ENCODE assay signal across 2 cellular contexts in genomic region chr11:91295591-91295990, GRCh38.
TF ChIP-seq lines count a peak whose summit lies in the region.

No MANE protein-coding gene starts in this region.

TF ChIP-seq in GM23338, 12 proteins besides CTCF, POLR2A, EP300 and RAD21 (continued from another document):
- TF ChIP-seq REST (IDR thresholded peaks at IDR 0.05; ENCODE audit: unreplicated experiment) = no peak
- TF ChIP-seq CREB1 (CRISPR knock-in tag; IDR thresholded peaks at IDR 0.05; ENCODE audit: low read depth) = no peak
- no peak for TF ChIP-seq ZNF462 (CRISPR knock-in tag; IDR thresholded peaks at IDR 0.05)
- TF ChIP-seq ETS1 (IDR thresholded peaks at IDR 0.05) = no peak
- TF ChIP-seq EZH2phosphoT487 (IDR thresholded peaks at IDR 0.05; ENCODE audit: unreplicated experiment) = no peak

TF ChIP-seq in GM12878, 131 proteins besides CTCF, POLR2A, EP300 and RAD21 (continued from another document):
- TF ChIP-seq PAX5 (IDR thresholded peaks at IDR 0.05; ENCODE audit: borderline replicate concordance, low read depth, low read length) = no peak
- peak; percentile 85 for TF ChIP-seq JUNB (IDR thresholded peaks at IDR 0.05)
- peak; percentile 41 to 52; a peak in 2 of 4 replicates for TF ChIP-seq IKZF2 (IDR thresholded peaks at IDR 0.05)
- peak; percentile 73 for TF ChIP-seq DPF2 (IDR thresholded peaks at IDR 0.05)
- no peak for TF ChIP-seq NRF1 (conservative IDR thresholded peaks at IDR 0.05; ENCODE audit: low read depth, low read length)
- no peak for TF ChIP-seq ZNF24 (IDR thresholded peaks at IDR 0.05)
- peak; percentile 67 for TF ChIP-seq ATF7 (IDR thresholded peaks at IDR 0.05; ENCODE audit: low read depth)
- TF ChIP-seq NR2F1 (conservative IDR thresholded peaks at IDR 0.05) = peak; percentile 69; the same call in 1 of the 2 replicates
- TF ChIP-seq RUNX3 (IDR thresholded peaks at IDR 0.05; ENCODE audit: low read length) = peak; percentile 73
- peak; percentile 24; the same call in 1 of the 2 replicates for TF ChIP-seq NFIC (IDR thresholded peaks at IDR 0.05; ENCODE audit: low read depth, low read length)
- peak; percentile 55 for TF ChIP-seq MTA2 (IDR thresholded peaks at IDR 0.05; ENCODE audit: low read depth)
- peak in 1 of 2 experiments; percentile 41; a peak in 1 of 4 replicates for TF ChIP-seq BHLHE40 (IDR thresholded peaks at IDR 0.05; ENCODE audit: borderline replicate concordance in 1 of 2, low read depth in 2 of 2, low read length in 1 of 2)
- TF ChIP-seq TCF7 (IDR thresholded peaks at IDR 0.05; ENCODE audit: borderline replicate concordance) = 0 out of 2 replicates have a peak, but pooled peaks have one; percentile 17
- TF ChIP-seq BCL11A (IDR thresholded peaks at IDR 0.05; ENCODE audit: low read depth, low read length) = peak; percentile 66
- TF ChIP-seq RELB (IDR thresholded peaks at IDR 0.05; ENCODE audit: low read depth) = peak; percentile 81
- TF ChIP-seq EED (IDR thresholded peaks at IDR 0.05; ENCODE audit: low read depth) = peak; percentile 47; the same call in 1 of the 2 replicates
- no peak for TF ChIP-seq MXI1 (IDR thresholded peaks at IDR 0.05; ENCODE audit: low read depth, low read length)
- TF ChIP-seq TAF1 (IDR thresholded peaks at IDR 0.05; ENCODE audit: borderline replicate concordance, low read depth, low read length) = no peak
- peak; percentile 66; the same call in 1 of the 2 replicates for TF ChIP-seq JUND (IDR thresholded peaks at IDR 0.05; ENCODE audit: low read depth, low read length)
- TF ChIP-seq TCF12 (IDR thresholded peaks at IDR 0.05; ENCODE audit: low read depth, low read length) = peak; percentile 59; the same call in 1 of the 2 replicates
- TF ChIP-seq IKZF1 (conservative IDR thresholded peaks at IDR 0.05) = peak; percentile 65; the same call in 1 of the 2 replicates
